Comparison of ENCODE assay signal across 19 cellular contexts in the genomic region with DNA sequence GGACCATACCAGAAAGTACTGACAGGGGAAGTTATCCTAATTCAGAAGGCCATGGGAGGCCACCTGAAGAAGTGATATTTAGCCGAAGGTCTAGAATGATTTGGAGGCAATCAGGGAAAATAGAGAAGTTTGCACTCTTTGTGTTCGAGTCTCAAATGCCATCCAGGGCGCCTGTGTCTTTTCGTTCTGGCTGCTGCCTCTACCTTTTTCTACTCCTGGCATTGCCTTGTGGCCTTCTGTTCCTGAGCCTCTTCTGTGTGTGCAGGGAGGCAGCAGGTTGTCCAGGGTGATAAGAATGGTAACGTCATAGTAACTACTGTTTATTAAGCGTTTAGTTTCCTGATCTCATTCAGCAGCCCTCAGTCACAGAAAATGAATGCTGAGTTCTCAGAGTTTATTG.
DNase-seq lines count a peak whose midpoint lies in the region; FAIRE-seq and TF ChIP-seq lines count a peak whose summit lies in the region.
"Had no signal": no experiment of that assay in that cellular context is flagged by ENCODE, and none has a peak within 500 bp of the region (broad histone marks: within the 10 kb centered on the region; RNA-seq: fewer than 3 reads in every experiment).

No MANE protein-coding gene starts in this region.

- TF ChIP-seq POLR2A in breast epithelium (IDR thresholded peaks at IDR 0.05) = no peak

- no peak overlapping the region for H3K4me3 ChIP-seq in CD4-positive, alpha-beta memory T cell (ENCODE audit: low read length in 2 of 2)
- H3K4me3 ChIP-seq in breast epithelium = no peak overlapping the region
- H3K4me3 ChIP-seq: GM23248 had no signal

- no peaks in the 10 kb centered on the region for H3K36me3 ChIP-seq in CD4-positive, alpha-beta memory T cell (ENCODE audit: insufficient read depth, low read length)
- no peaks in the 10 kb centered on the region for H3K36me3 ChIP-seq in breast epithelium

- no peaks in the 10 kb centered on the region for H3K9me3 ChIP-seq in CD4-positive, alpha-beta memory T cell (ENCODE audit: control insufficient read depth in 1 of 2, low read length in 2 of 2)
- H3K9me3 ChIP-seq in breast epithelium = no peaks in the 10 kb centered on the region

- no peaks in the 10 kb centered on the region for H3K27me3 ChIP-seq in CD4-positive, alpha-beta memory T cell (ENCODE audit: insufficient read depth, low read length)
- H3K27me3 ChIP-seq in breast epithelium = no peaks in the 10 kb centered on the region

- DNase-seq in NCI-H510A treated with DMSO at 0.1 percent for 48 hours (lab: John Stamatoyannopoulos, UW) = peak; percentile 2
- no peak for DNase-seq in NCI-H510A (lab: John Stamatoyannopoulos, UW)
- DNase-seq in NCI-H1092 treated with DMSO at 0.1 percent for 48 hours (lab: John Stamatoyannopoulos, UW) = peak; percentile 20
- DNase-seq in NCI-H774 (lab: John Stamatoyannopoulos, UW) = peak; percentile 89
- peak; percentile 10 for DNase-seq in dermis blood vessel endothelial cell
- no peak for DNase-seq in CD4-positive, alpha-beta memory T cell
- no peak for DNase-seq in D721Med (ENCODE audit: insufficient read length, low spot score)
- no peak for DNase-seq in breast epithelium (ENCODE audit: low spot score in 2 of 2)
- DNase-seq: Calu3, GM23248, NCI-H2107, NCI-H446 treated with DMSO at 0.1 percent for 48 hours, SIG-M5 had no signal

- peaks cover 16% of the 10 kb centered on the region for H3K4me1 ChIP-seq in CD4-positive, alpha-beta memory T cell (ENCODE audit: insufficient read depth, low read length)
- H3K4me1 ChIP-seq in breast epithelium = no peaks in the 10 kb centered on the region

- no peak overlapping the region for H3K27ac ChIP-seq in CD4-positive, alpha-beta memory T cell (ENCODE audit: low read depth, low read length)
- no peak overlapping the region for H3K27ac ChIP-seq in breast epithelium
- H3K27ac ChIP-seq: C4-2B, GM23248, HL-60 had no signal

- H3K27ac Mint-ChIP-seq in CD4-positive, alpha-beta memory T cell = peak overlapping the region in 2 of 7 donors; percentile 47 to 51
- H3K27ac Mint-ChIP-seq: IgD-negative memory B cell; T-helper 2 cell treated with Interferon-gamma antibody and Interleukin-4, amounts not matched to agents 5 μg/mL and 100 μg/mL, for 36 hours had no signal

- peaks cover 0 to 1% of the 10 kb centered on the region in 2 donors for H3K27me3 Mint-ChIP-seq in CD4-positive, alpha-beta memory T cell
- H3K27me3 Mint-ChIP-seq: IgD-negative memory B cell had no signal

- POLR2A ChIA-PET in CD4-positive, alpha-beta memory T cell (lab: Charles Lee; ENCODE audit: partially characterized antibody) = no interaction called here

- no peak overlapping the region for H3K4me3 Mint-ChIP-seq in CD4-positive, alpha-beta memory T cell
- H3K4me3 Mint-ChIP-seq: IgD-negative memory B cell; T-helper 2 cell treated with Interferon-gamma antibody and Interleukin-4, amounts not matched to agents 5 μg/mL and 100 μg/mL, for 36 hours had no signal

- H3K36me3 Mint-ChIP-seq in CD4-positive, alpha-beta memory T cell = peaks cover 2 to 12% of the 10 kb centered on the region in 2 donors

- CTCF ChIA-PET in CD4-positive, alpha-beta memory T cell (lab: Charles Lee; ENCODE audit: partially characterized antibody) = no interaction called here

- peaks cover 25 to 55% (median 33%) of the 10 kb centered on the region in 4 donors for H3K4me1 Mint-ChIP-seq in CD4-positive, alpha-beta memory T cell

- TF ChIP-seq CTCF in D721Med (IDR thresholded peaks at IDR 0.05; ENCODE audit: insufficient read depth, missing control alignments) (no peak), breast epithelium (IDR thresholded peaks at IDR 0.05) (no peak)

- no peak for FAIRE-seq in D721Med (lab: Jason Lieb, UNC)
- FAIRE-seq: HTR-8/SVneo, RCC 7860 had no signal

- no peaks in the 10 kb centered on the region for H3K9me3 Mint-ChIP-seq in CD4-positive, alpha-beta memory T cell
- H3K9me3 Mint-ChIP-seq: IgD-negative memory B cell; T-helper 2 cell treated with Interferon-gamma antibody and Interleukin-4, amounts not matched to agents 5 μg/mL and 100 μg/mL, for 36 hours had no signal

- intact Hi-C loops in CD4-positive, alpha-beta memory T cell (cut with micrococcal nuclease) = no loop called here
- intact Hi-C loops in breast epithelium (cut with DNase I; ENCODE audit: low total_unique reads) = no loop called here

Comparison
In these comparisons a context has a peak if more than half of its experiments do, and no peak if none do; other contexts are left out.
1. DNase-seq: peak in NCI-H510A treated with DMSO at 0.1 percent for 48 hours (single experiment), NCI-H1092 treated with DMSO at 0.1 percent for 48 hours (single experiment), NCI-H774 (single experiment) and dermis blood vessel endothelial cell (single experiment); none in NCI-H510A (single experiment), CD4-positive, alpha-beta memory T cell (0 of 5), D721Med (single experiment) and breast epithelium (0 of 2).